ENCODE assay signal across 12 cellular contexts in the genomic region with DNA sequence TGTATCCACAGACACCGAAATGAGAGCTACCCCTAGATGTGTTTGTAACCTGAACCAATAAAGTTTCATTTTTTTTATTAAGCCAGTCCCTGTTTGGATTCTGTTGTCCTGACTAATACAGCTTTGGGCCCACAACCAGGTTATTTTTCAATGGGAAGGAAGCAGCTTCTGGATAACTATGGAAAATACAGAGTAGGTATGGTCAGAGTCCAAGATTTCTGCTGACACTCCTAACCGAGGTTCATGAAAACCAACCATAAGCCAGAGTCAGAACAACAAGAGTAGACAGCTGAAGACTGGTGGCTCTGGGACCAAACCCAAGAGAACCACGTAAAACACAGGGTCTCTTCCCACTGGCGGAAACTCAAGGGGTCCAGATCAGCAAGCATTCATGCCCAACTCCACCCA. TPM values are rescaled to one million over a fixed set of nuclear protein-coding genes. Genes with fewer than 3 reads are reported as not detected.
DNase-seq lines count a peak whose midpoint lies in the region; ATAC-seq and TF ChIP-seq lines count a peak whose summit lies in the region.
"Had no signal": no experiment of that assay in that cellular context is flagged by ENCODE, and none has a peak within 500 bp of the region (broad histone marks: within the 10 kb centered on the region; RNA-seq: fewer than 3 reads in every experiment).

No MANE protein-coding gene starts in this region.

- no peak for TF ChIP-seq CTCF in activated CD8-positive, alpha-beta T cell treated with anti-CD3 and anti-CD28 coated beads for 36 hours (IDR thresholded peaks at IDR 0.05)
- TF ChIP-seq CTCF in colonic mucosa (IDR thresholded peaks at IDR 0.05) (no peak), thyroid gland (IDR thresholded peaks at IDR 0.05) (no peak)

- H3K36me3 Mint-ChIP-seq in activated CD8-positive, alpha-beta T cell treated with anti-CD3 and anti-CD28 coated beads for 36 hours (ENCODE audit: low read depth): peaks cover 8% of the 10 kb centered on the region
- H3K36me3 Mint-ChIP-seq in activated CD8-positive, alpha-beta T cell treated with anti-CD3 and anti-CD28 coated beads, Interleukin-2, amount 10 ng/mL, durations not matched to agents 7 days and 5 days (ENCODE audit: low read depth): peaks cover 2% of the 10 kb centered on the region
- H3K36me3 Mint-ChIP-seq: activated naive CD8-positive, alpha-beta T cell treated with anti-CD3 and anti-CD28 coated beads, Interleukin-2, amount 10 ng/mL, durations not matched to agents 7 days and 5 days had no signal

- peaks cover 85% of the 10 kb centered on the region for H3K4me1 Mint-ChIP-seq in activated CD8-positive, alpha-beta T cell treated with anti-CD3 and anti-CD28 coated beads for 36 hours (ENCODE audit: low read depth)
- H3K4me1 Mint-ChIP-seq in activated CD8-positive, alpha-beta T cell treated with anti-CD3 and anti-CD28 coated beads, Interleukin-2, amount 10 ng/mL, durations not matched to agents 7 days and 5 days (ENCODE audit: low read depth): peaks cover 61% of the 10 kb centered on the region

- H3K4me3 ChIP-seq in colonic mucosa (no peak overlapping the region), thyroid gland (replicated peaks in 1 of 3) (no peak overlapping the region)
- H3K4me3 ChIP-seq: A549, lower lobe of right lung had no signal

- H3K4me1 ChIP-seq in colonic mucosa (peaks cover 6% of the 10 kb centered on the region), thyroid gland (peaks cover 80 to 91% of the 10 kb centered on the region in 2 donors)
- H3K4me1 ChIP-seq: A549 had no signal

- H3K27me3 ChIP-seq in colonic mucosa (no peaks in the 10 kb centered on the region), thyroid gland (no peaks in the 10 kb centered on the region)

- intact Hi-C loops in activated CD8-positive, alpha-beta T cell treated with anti-CD3 and anti-CD28 coated beads for 36 hours (cut with micrococcal nuclease): no loop called here
- intact Hi-C loops in colonic mucosa (cut with DNase I) (no loop called here), thyroid gland (cut with DNase I) (no loop called here)

- H3K27ac ChIP-seq in colonic mucosa: peak overlapping the region; percentile 72
- peak overlapping the region; percentile 50 to 76 (median 68) for H3K27ac ChIP-seq in thyroid gland
- H3K27ac ChIP-seq: A549, lower lobe of right lung had no signal

- POLR2A ChIA-PET in activated CD8-positive, alpha-beta T cell treated with anti-CD3 and anti-CD28 coated beads for 36 hours (lab: Charles Lee): interaction anchor here (1.2 to 1.6 kb wide), 2 partner anchors 8 to 20 kb away, joined by 3 read pairs; no protein-coding TSS in a partner anchor
- POLR2A ChIA-PET in activated CD8-positive, alpha-beta T cell treated with anti-CD3 and anti-CD28 coated beads, Interleukin-2, amount 10 ng/mL, durations not matched to agents 7 days and 5 days (lab: Charles Lee): interaction anchor here (1.1 to 11.1 kb wide), 2 partner anchors 11 to 16 kb away, joined by 4 to 90 read pairs; partner anchors contain the start of gene KLF9

- H3K9ac ChIP-seq in colonic mucosa (ENCODE audit: low read depth in 2 of 2, low read length in 2 of 2): no peak overlapping the region

- H3K36me3 ChIP-seq in colonic mucosa (no peaks in the 10 kb centered on the region), thyroid gland (no peaks in the 10 kb centered on the region)

- no peak for DNase-seq in activated CD8-positive, alpha-beta T cell treated with anti-CD3 and anti-CD28 coated beads for 36 hours
- DNase-seq in activated CD8-positive, alpha-beta T cell treated with anti-CD3 and anti-CD28 coated beads, Interleukin-2, amount 10 ng/mL, durations not matched to agents 7 days and 5 days: no peak
- no peak for DNase-seq in colonic mucosa
- DNase-seq in lung microvascular endothelial cell (ENCODE audit: low read depth in 2 of 2): peak; percentile 49 to 96
- no peak for DNase-seq in thyroid gland
- no peak for DNase-seq in NOMO-1 treated with dmso at 0.1 percent for 144 hours (lab: John Stamatoyannopoulos, UW; ENCODE audit: unreplicated experiment)
- DNase-seq in NCI-H446 (lab: John Stamatoyannopoulos, UW): no peak
- DNase-seq in stimulated activated CD4-positive, alpha-beta T cell treated with anti-CD3 and anti-CD28 coated beads, Interleukin-1b, Interleukin-23, amount 100 ng/mL, for 48 hours: no peak
- DNase-seq: activated naive CD8-positive, alpha-beta T cell treated with anti-CD3 and anti-CD28 coated beads, Interleukin-2, amount 10 ng/mL, durations not matched to agents 7 days and 5 days; lower lobe of right lung; retina had no signal

- WGBS in thyroid gland, 2 donors: 66 to 80% methylated on average over 4 of the region's 4 CpGs

- no peak for ATAC-seq in activated CD8-positive, alpha-beta T cell treated with anti-CD3 and anti-CD28 coated beads for 36 hours
- ATAC-seq in activated CD8-positive, alpha-beta T cell treated with anti-CD3 and anti-CD28 coated beads, Interleukin-2, amount 10 ng/mL, durations not matched to agents 7 days and 5 days: no peak
- ATAC-seq: A549, lower lobe of right lung had no signal

- H3K9me3 ChIP-seq in colonic mucosa (no peaks in the 10 kb centered on the region), thyroid gland (no peaks in the 10 kb centered on the region)
- H3K9me3 ChIP-seq: A549, lower lobe of right lung had no signal

- H3K4me3 Mint-ChIP-seq in activated CD8-positive, alpha-beta T cell treated with anti-CD3 and anti-CD28 coated beads for 36 hours: no peak overlapping the region
- no peak overlapping the region for H3K4me3 Mint-ChIP-seq in activated CD8-positive, alpha-beta T cell treated with anti-CD3 and anti-CD28 coated beads, Interleukin-2, amount 10 ng/mL, durations not matched to agents 7 days and 5 days
- H3K4me3 Mint-ChIP-seq: activated naive CD8-positive, alpha-beta T cell treated with anti-CD3 and anti-CD28 coated beads, Interleukin-2, amount 10 ng/mL, durations not matched to agents 7 days and 5 days had no signal

- no peak for TF ChIP-seq POLR2A in thyroid gland (IDR thresholded peaks at IDR 0.05)

- H3K27me3 Mint-ChIP-seq in activated CD8-positive, alpha-beta T cell treated with anti-CD3 and anti-CD28 coated beads for 36 hours: no peaks in the 10 kb centered on the region
- no peaks in the 10 kb centered on the region for H3K27me3 Mint-ChIP-seq in activated CD8-positive, alpha-beta T cell treated with anti-CD3 and anti-CD28 coated beads, Interleukin-2, amount 10 ng/mL, durations not matched to agents 7 days and 5 days (ENCODE audit: low read depth)
- H3K27me3 Mint-ChIP-seq: activated naive CD8-positive, alpha-beta T cell treated with anti-CD3 and anti-CD28 coated beads, Interleukin-2, amount 10 ng/mL, durations not matched to agents 7 days and 5 days had no signal

- peak overlapping the region; percentile 83 for H3K27ac Mint-ChIP-seq in activated CD8-positive, alpha-beta T cell treated with anti-CD3 and anti-CD28 coated beads for 36 hours
- H3K27ac Mint-ChIP-seq in activated CD8-positive, alpha-beta T cell treated with anti-CD3 and anti-CD28 coated beads, Interleukin-2, amount 10 ng/mL, durations not matched to agents 7 days and 5 days: no peak overlapping the region
- H3K27ac Mint-ChIP-seq: activated naive CD8-positive, alpha-beta T cell treated with anti-CD3 and anti-CD28 coated beads, Interleukin-2, amount 10 ng/mL, durations not matched to agents 7 days and 5 days had no signal

- H3K9me3 Mint-ChIP-seq in activated CD8-positive, alpha-beta T cell treated with anti-CD3 and anti-CD28 coated beads for 36 hours: no peaks in the 10 kb centered on the region
- H3K9me3 Mint-ChIP-seq in activated CD8-positive, alpha-beta T cell treated with anti-CD3 and anti-CD28 coated beads, Interleukin-2, amount 10 ng/mL, durations not matched to agents 7 days and 5 days (ENCODE audit: insufficient read depth): no peaks in the 10 kb centered on the region
- H3K9me3 Mint-ChIP-seq: activated naive CD8-positive, alpha-beta T cell treated with anti-CD3 and anti-CD28 coated beads, Interleukin-2, amount 10 ng/mL, durations not matched to agents 7 days and 5 days had no signal

- CTCF ChIA-PET in activated CD8-positive, alpha-beta T cell treated with anti-CD3 and anti-CD28 coated beads for 36 hours (lab: Charles Lee): interaction anchor here (2.4 to 3.6 kb wide), 2 partner anchors 13 to 199 kb away, joined by 15 to 18 read pairs; no protein-coding TSS in a partner anchor
- CTCF ChIA-PET in activated CD8-positive, alpha-beta T cell treated with anti-CD3 and anti-CD28 coated beads, Interleukin-2, amount 10 ng/mL, durations not matched to agents 7 days and 5 days (lab: Charles Lee): interaction anchor here (1.3 to 7.4 kb wide), 5 partner anchors 10 to 199 kb away, joined by 3 to 42 read pairs (median 10); partner anchors contain the start of gene KLF9

RNA-seq across cellular contexts. Expression of gene KLF9, which starts 10.8 kb away (rescaled TPM):
- total RNA-seq in activated CD8-positive, alpha-beta T cell treated with anti-CD3 and anti-CD28 coated beads for 36 hours: 10 to 100 TPM; 19.0 to 20.1 TPM
- total RNA-seq in activated CD8-positive, alpha-beta T cell treated with anti-CD3 and anti-CD28 coated beads, Interleukin-2, amount 10 ng/mL, durations not matched to agents 7 days and 5 days: 1 to 10 TPM; 8.8 to 9.6 TPM
- total RNA-seq in colonic mucosa: 10 to 100 TPM; 13.5 to 18.8 TPM
- 13.3 and 23.2 TPM in 2 replicates for total RNA-seq in lung microvascular endothelial cell
- total RNA-seq in thyroid gland: 100 to 1,000 TPM in 3 of 4 donors, 10 to 100 TPM in 1; 96.3 to 155 (median 125) TPM

Comparison
In these comparisons a context has a peak if more than half of its experiments do, and no peak if none do; other contexts are left out.
1. DNase-seq: peak in lung microvascular endothelial cell (2 of 2); none in activated CD8-positive, alpha-beta T cell treated with anti-CD3 and anti-CD28 coated beads for 36 hours (single experiment), activated CD8-positive, alpha-beta T cell treated with anti-CD3 and anti-CD28 coated beads, Interleukin-2, amount 10 ng/mL, durations not matched to agents 7 days and 5 days (single experiment), colonic mucosa (single experiment), thyroid gland (0 of 2), NOMO-1 treated with dmso at 0.1 percent for 144 hours (single experiment), NCI-H446 (0 of 2) and stimulated activated CD4-positive, alpha-beta T cell treated with anti-CD3 and anti-CD28 coated beads, Interleukin-1b, Interleukin-23, amount 100 ng/mL, for 48 hours (single experiment).